Comparison of ENCODE assay signal across 22 cellular contexts in the genomic region with DNA sequence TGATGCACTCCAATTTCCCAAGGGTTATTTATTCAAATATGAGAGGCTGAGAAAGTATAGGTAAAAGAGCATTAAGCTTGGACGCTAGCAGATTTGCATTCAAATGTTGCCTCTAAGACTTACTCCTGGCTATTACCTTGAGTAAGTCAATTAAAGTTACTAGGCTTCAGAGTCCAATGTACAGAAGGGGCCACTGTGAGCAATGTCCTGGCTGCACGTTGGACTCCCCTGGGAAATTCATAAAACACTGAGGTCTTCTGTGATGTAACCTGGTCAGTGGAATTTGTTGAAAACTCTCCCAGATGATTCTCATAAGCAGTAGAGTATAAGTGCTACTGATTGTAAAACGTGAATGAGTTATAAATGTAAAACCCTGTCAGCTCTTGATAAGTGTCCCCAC.
DNase-seq lines count a peak whose midpoint lies in the region; ATAC-seq and TF ChIP-seq lines count a peak whose summit lies in the region.
"Had no signal": no experiment of that assay in that cellular context is flagged by ENCODE, and none has a peak within 500 bp of the region (broad histone marks: within the 10 kb centered on the region; RNA-seq: fewer than 3 reads in every experiment).

No MANE protein-coding gene starts in this region.

- H3K27me3 ChIP-seq in GM23338 (ENCODE audit: insufficient read depth) = no peaks in the 10 kb centered on the region
- H3K27me3 ChIP-seq in hepatocyte = no peaks in the 10 kb centered on the region
- no peaks in the 10 kb centered on the region for H3K27me3 ChIP-seq in mesendoderm (ENCODE audit: insufficient read depth, low read length, poor library complexity)
- H3K27me3 ChIP-seq in SJCRH30 = no peaks in the 10 kb centered on the region
- H3K27me3 ChIP-seq: BE2C had no signal

- H3K27me3 Mint-ChIP-seq in GM23338 (ENCODE audit: insufficient read depth, low read depth, poor library complexity) = peaks cover 4% of the 10 kb centered on the region

- no peaks in the 10 kb centered on the region for H3K36me3 Mint-ChIP-seq in GM23338 (ENCODE audit: low read depth)
- H3K36me3 Mint-ChIP-seq: CD14-positive monocyte; CD8-positive, alpha-beta memory T cell had no signal

- no peak overlapping the region for H4K5ac ChIP-seq in mesendoderm (ENCODE audit: low read length)

- H3K9ac ChIP-seq in mesendoderm (ENCODE audit: low read length) = no peak overlapping the region
- H3K9ac ChIP-seq: BLaER1 treated with 17β-estradiol and CSF1 and Interleukin-3, amounts not matched to agents 10 nM and 100 nM had no signal

- no peak overlapping the region for H3K56ac ChIP-seq in mesendoderm (ENCODE audit: low read length)

- H3K4me2 ChIP-seq in GM23338 (peak overlapping the region; percentile 42; the same call in 1 of the 2 replicates), hepatocyte (peak overlapping the region; percentile 30), mesendoderm (ENCODE audit: low read length) (no peak overlapping the region)
- H3K4me2 ChIP-seq: A549 had no signal

- H3K27ac ChIP-seq in GM23338 (ENCODE audit: low read depth) (no peak overlapping the region), hepatocyte (peak overlapping the region; percentile 35), mesendoderm (ENCODE audit: low read depth, low read length) (no peak overlapping the region), SJCRH30 (no peak overlapping the region)
- H3K27ac ChIP-seq: A549; BLaER1 treated with 17β-estradiol and CSF1 and Interleukin-3, amounts not matched to agents 10 nM and 100 nM had no signal

- 54% methylated on average over 3 of the region's 3 CpGs for WGBS in hepatocyte (ENCODE audit: low lambda C conversion rate, missing lambda C conversion rate)
- WGBS in mesendoderm (ENCODE audit: extremely low coverage, insufficient coverage, low lambda C conversion rate) = no CpG with 5 or more reads among the region's 3 CpGs

- no peak overlapping the region for H4K8ac ChIP-seq in mesendoderm (ENCODE audit: low read depth, low read length)

- no peak for DNase-seq in GM23338 (ENCODE audit: low spot score)
- DNase-seq in NCI-H82 treated with DMSO at 0.1 percent for 48 hours (lab: John Stamatoyannopoulos, UW; ENCODE audit: unreplicated experiment) = peak; percentile 19
- DNase-seq in hepatocyte (ENCODE audit: low spot score) = peak; percentile 22
- DNase-seq in mesendoderm = no peak
- no peak for DNase-seq in SJCRH30
- DNase-seq: 8988T; ACHN; AML-193; BE2C; CD4-positive, alpha-beta T cell; CD8-positive, alpha-beta memory T cell; DMS 273 treated with DMSO at 0.1 percent for 48 hours; DMS79; EL; GDM1; HCEC 1CT had no signal

- H3K4me1 ChIP-seq in GM23338 (ENCODE audit: insufficient read depth) = peaks cover 34% of the 10 kb centered on the region
- peaks cover 18% of the 10 kb centered on the region for H3K4me1 ChIP-seq in hepatocyte (ENCODE audit: insufficient read depth)
- H3K4me1 ChIP-seq in mesendoderm (ENCODE audit: control insufficient read depth, low read depth, low read length) = peaks cover 4% of the 10 kb centered on the region
- no peaks in the 10 kb centered on the region; the same call in 1 of the 2 replicates for H3K4me1 ChIP-seq in SJCRH30
- H3K4me1 ChIP-seq: A549, BE2C had no signal

- H3K23ac ChIP-seq in mesendoderm (ENCODE audit: low read length) = no peak overlapping the region

- H2BK120ac ChIP-seq in mesendoderm (ENCODE audit: low read depth, low read length) = no peak overlapping the region

- H4K20me1 ChIP-seq in GM23338 (replicated peaks; ENCODE audit: insufficient read depth) (no peaks in the 10 kb centered on the region), hepatocyte (ENCODE audit: insufficient read depth, poor library complexity, severe bottlenecking) (no peaks in the 10 kb centered on the region)
- H4K20me1 ChIP-seq: BLaER1 treated with 17β-estradiol and CSF1 and Interleukin-3, amounts not matched to agents 10 nM and 100 nM had no signal

- no peaks in the 10 kb centered on the region; the same call in 1 of the 2 replicates for H3F3A ChIP-seq in GM23338 (replicated peaks; ENCODE audit: low read depth)

- no peak overlapping the region for H3K18ac ChIP-seq in mesendoderm (ENCODE audit: low read length)

- no peak overlapping the region for H3K4me3 Mint-ChIP-seq in GM23338
- H3K4me3 Mint-ChIP-seq: CD14-positive monocyte; CD4-positive, alpha-beta T cell; CD8-positive, alpha-beta memory T cell had no signal

- no peaks in the 10 kb centered on the region for H3K36me3 ChIP-seq in GM23338 (ENCODE audit: insufficient read depth)
- no peaks in the 10 kb centered on the region for H3K36me3 ChIP-seq in hepatocyte (replicated peaks; ENCODE audit: insufficient read depth, low read depth)
- no peaks in the 10 kb centered on the region for H3K36me3 ChIP-seq in mesendoderm (ENCODE audit: control insufficient read depth, insufficient read depth, low read length)
- H3K36me3 ChIP-seq in SJCRH30 = no peaks in the 10 kb centered on the region
- H3K36me3 ChIP-seq: BE2C; BLaER1 treated with 17β-estradiol and CSF1 and Interleukin-3, amounts not matched to agents 10 nM and 100 nM had no signal

- H3K4me1 Mint-ChIP-seq in GM23338 = peaks cover 41% of the 10 kb centered on the region
- H3K4me1 Mint-ChIP-seq: CD14-positive monocyte; CD8-positive, alpha-beta memory T cell had no signal

- no peak overlapping the region for H2BK5ac ChIP-seq in mesendoderm (ENCODE audit: low read length)

- no peak overlapping the region for H2AK5ac ChIP-seq in mesendoderm (ENCODE audit: low read length)

- no peaks in the 10 kb centered on the region for H3K9me3 Mint-ChIP-seq in GM23338
- H3K9me3 Mint-ChIP-seq: CD4-positive, alpha-beta T cell; CD8-positive, alpha-beta memory T cell had no signal

- H3K9me3 ChIP-seq in hepatocyte (ENCODE audit: low read depth) (no peaks in the 10 kb centered on the region), SJCRH30 (replicated peaks) (no peaks in the 10 kb centered on the region)
- H3K9me3 ChIP-seq: A549; BE2C; BLaER1 treated with 17β-estradiol and CSF1 and Interleukin-3, amounts not matched to agents 10 nM and 100 nM had no signal

- TF ChIP-seq CTCF in GM23338 (conservative IDR thresholded peaks at IDR 0.05; ENCODE audit: low read depth in 2 of 2) = no peak
- no peak for TF ChIP-seq CTCF in hepatocyte (IDR thresholded peaks at IDR 0.05; ENCODE audit: poor library complexity)

- H2BK15ac ChIP-seq in mesendoderm (replicated peaks; ENCODE audit: low read depth) = peak overlapping the region; percentile 96

- H3K79me2 ChIP-seq in GM23338 (replicated peaks; ENCODE audit: insufficient read depth) (no peaks in the 10 kb centered on the region), hepatocyte (no peaks in the 10 kb centered on the region), mesendoderm (ENCODE audit: control insufficient read depth, insufficient read depth, low read length) (no peaks in the 10 kb centered on the region)

- H3K79me1 ChIP-seq in mesendoderm (ENCODE audit: low read length) = no peaks in the 10 kb centered on the region

- H3K9me2 ChIP-seq in GM23338 (ENCODE audit: insufficient read depth) = peaks cover 19% of the 10 kb centered on the region
- no peaks in the 10 kb centered on the region for H3K9me2 ChIP-seq in hepatocyte (replicated peaks; ENCODE audit: insufficient read depth)

- no peak overlapping the region for H3K4ac ChIP-seq in mesendoderm (ENCODE audit: low read depth, low read length)

- no peak overlapping the region for H3K27ac Mint-ChIP-seq in GM23338
- H3K27ac Mint-ChIP-seq: CD14-positive monocyte; CD4-positive, alpha-beta T cell; CD8-positive, alpha-beta memory T cell had no signal

- ATAC-seq in GM23338 (no peak), HG02938 (IDR thresholded peaks at IDR 0.05; ENCODE audit: unreplicated experiment) (no peak), HG03039 (IDR thresholded peaks at IDR 0.05; ENCODE audit: unreplicated experiment) (no peak), GM21529 (IDR thresholded peaks at IDR 0.05; ENCODE audit: unreplicated experiment) (no peak)
- ATAC-seq: A549 had no signal

- H2AFZ ChIP-seq in GM23338 (peak overlapping the region; percentile 45; the same call in 1 of the 2 replicates), hepatocyte (no peak overlapping the region)

- no peak overlapping the region for H3K4me3 ChIP-seq in GM23338
- no peak overlapping the region for H3K4me3 ChIP-seq in hepatocyte
- H3K4me3 ChIP-seq in mesendoderm (ENCODE audit: low read length) = no peak overlapping the region
- no peak overlapping the region for H3K4me3 ChIP-seq in SJCRH30
- H3K4me3 ChIP-seq: A549; BLaER1 treated with 17β-estradiol and CSF1 and Interleukin-3, amounts not matched to agents 10 nM and 100 nM had no signal

TF ChIP-seq in GM23338, 12 proteins besides CTCF, POLR2A, EP300 and RAD21 (continues in another document):
- no peak for TF ChIP-seq JUNB (IDR thresholded peaks at IDR 0.05; ENCODE audit: unreplicated experiment)
- no peak for TF ChIP-seq EZH2phosphoT487 (IDR thresholded peaks at IDR 0.05; ENCODE audit: unreplicated experiment)
- TF ChIP-seq, protein P1, sequence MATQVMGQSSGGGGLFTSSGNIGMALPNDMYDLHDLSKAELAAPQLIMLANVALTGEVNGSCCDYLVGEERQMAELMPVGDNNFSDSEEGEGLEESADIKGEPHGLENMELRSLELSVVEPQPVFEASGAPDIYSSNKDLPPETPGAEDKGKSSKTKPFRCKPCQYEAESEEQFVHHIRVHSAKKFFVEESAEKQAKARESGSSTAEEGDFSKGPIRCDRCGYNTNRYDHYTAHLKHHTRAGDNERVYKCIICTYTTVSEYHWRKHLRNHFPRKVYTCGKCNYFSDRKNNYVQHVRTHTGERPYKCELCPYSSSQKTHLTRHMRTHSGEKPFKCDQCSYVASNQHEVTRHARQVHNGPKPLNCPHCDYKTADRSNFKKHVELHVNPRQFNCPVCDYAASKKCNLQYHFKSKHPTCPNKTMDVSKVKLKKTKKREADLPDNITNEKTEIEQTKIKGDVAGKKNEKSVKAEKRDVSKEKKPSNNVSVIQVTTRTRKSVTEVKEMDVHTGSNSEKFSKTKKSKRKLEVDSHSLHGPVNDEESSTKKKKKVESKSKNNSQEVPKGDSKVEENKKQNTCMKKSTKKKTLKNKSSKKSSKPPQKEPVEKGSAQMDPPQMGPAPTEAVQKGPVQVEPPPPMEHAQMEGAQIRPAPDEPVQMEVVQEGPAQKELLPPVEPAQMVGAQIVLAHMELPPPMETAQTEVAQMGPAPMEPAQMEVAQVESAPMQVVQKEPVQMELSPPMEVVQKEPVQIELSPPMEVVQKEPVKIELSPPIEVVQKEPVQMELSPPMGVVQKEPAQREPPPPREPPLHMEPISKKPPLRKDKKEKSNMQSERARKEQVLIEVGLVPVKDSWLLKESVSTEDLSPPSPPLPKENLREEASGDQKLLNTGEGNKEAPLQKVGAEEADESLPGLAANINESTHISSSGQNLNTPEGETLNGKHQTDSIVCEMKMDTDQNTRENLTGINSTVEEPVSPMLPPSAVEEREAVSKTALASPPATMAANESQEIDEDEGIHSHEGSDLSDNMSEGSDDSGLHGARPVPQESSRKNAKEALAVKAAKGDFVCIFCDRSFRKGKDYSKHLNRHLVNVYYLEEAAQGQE (IDR thresholded peaks at IDR 0.05; ENCODE audit: unreplicated experiment) = no peak
- no peak for TF ChIP-seq ZNF114 (CRISPR knock-in tag; IDR thresholded peaks at IDR 0.05)
- TF ChIP-seq STAT1 (IDR thresholded peaks at IDR 0.05; ENCODE audit: unreplicated experiment) = no peak

Comparison
In these comparisons a context has a peak if more than half of its experiments do, and no peak if none do; other contexts are left out.
1. DNase-seq: peak in NCI-H82 treated with DMSO at 0.1 percent for 48 hours (single experiment) and hepatocyte (single experiment); none in GM23338 (single experiment), mesendoderm (single experiment) and SJCRH30 (0 of 2).